In genomic region chr10:30182191-30183075, GRCh38 we compare ENCODE assay signal across 11 cellular contexts.
DNase-seq lines count a peak whose midpoint lies in the region; ATAC-seq, FAIRE-seq and TF ChIP-seq lines count a peak whose summit lies in the region.
"Had no signal": no experiment of that assay in that cellular context is flagged by ENCODE, and none has a peak within 500 bp of the region (broad histone marks: within the 10 kb centered on the region; RNA-seq: fewer than 3 reads in every experiment).

No MANE protein-coding gene starts in this region.

- H3K9me1 ChIP-seq in endothelial cell of umbilical vein (replicated peaks; ENCODE audit: control insufficient read depth, extremely low read depth, insufficient read depth, low read length), result no peaks in the 10 kb centered on the region

- CTCF ChIA-PET in endothelial cell of umbilical vein (lab: Charles Lee) (interaction anchor here (1.1 to 1.4 kb wide), 2 partner anchors 27 to 59 kb away, joined by 3 to 6 read pairs; no protein-coding TSS in a partner anchor), GM10248 (lab: Yijun Ruan, JAX) (no interaction called here)

- DNase-seq in AG08395 (ENCODE audit: low spot score) (peak; percentile 92), HuH-7.5 (ENCODE audit: low spot score) (peak; percentile 28), endothelial cell of umbilical vein (ENCODE audit: low read depth, low spot score) (peak; percentile 47), neural progenitor cell (ENCODE audit: low spot score) (no peak), GM10248 (ENCODE audit: extremely low spot score) (no peak), WERI-Rb-1 (no peak)
- DNase-seq in activated CD4-positive, alpha-beta T cell treated with anti-CD3 and anti-CD28 coated beads, Interleukin-2, amount 50 U/mL, for 1 hour, result no peak
- DNase-seq: activated CD4-positive, CD25-positive, alpha-beta regulatory T cell; NCI-H524 had no signal

- no peak overlapping the region for H3K4me3 Mint-ChIP-seq in neural progenitor cell
- H3K4me3 Mint-ChIP-seq: central memory CD8-positive, alpha-beta T cell had no signal

- H3K79me2 ChIP-seq in endothelial cell of umbilical vein (ENCODE audit: control insufficient read depth, insufficient read depth, low read length), result no peaks in the 10 kb centered on the region
- H3K79me2 ChIP-seq in neural progenitor cell (ENCODE audit: low read depth), result no peaks in the 10 kb centered on the region

- no peak for TF ChIP-seq POLR2A in endothelial cell of umbilical vein (IDR thresholded peaks at IDR 0.05; ENCODE audit: low read depth, low read length)

- H3K36me3 ChIP-seq in endothelial cell of umbilical vein (ENCODE audit: control insufficient read depth in 2 of 2, extremely low read depth in 1 of 2, insufficient read depth in 2 of 2, low read length in 2 of 2), result no peaks in the 10 kb centered on the region
- no peaks in the 10 kb centered on the region for H3K36me3 ChIP-seq in neural progenitor cell
- no peaks in the 10 kb centered on the region for H3K36me3 ChIP-seq in WERI-Rb-1

- peak; percentile 96 for FAIRE-seq in endothelial cell of umbilical vein (lab: Jason Lieb, UNC)

- peak overlapping the region; percentile 8 for H3K9ac ChIP-seq in endothelial cell of umbilical vein (replicated peaks; ENCODE audit: extremely low read depth, insufficient read depth, low read length)
- no peak overlapping the region for H3K9ac ChIP-seq in neural progenitor cell

- peak overlapping the region; percentile 14 for H2AFZ ChIP-seq in endothelial cell of umbilical vein (ENCODE audit: low read depth, low read length)
- no peak overlapping the region for H2AFZ ChIP-seq in neural progenitor cell (replicated peaks)

- H3K4me1 Mint-ChIP-seq in neural progenitor cell, result peaks cover 22% of the 10 kb centered on the region
- H3K4me1 Mint-ChIP-seq: central memory CD8-positive, alpha-beta T cell had no signal

- intact Hi-C loops in endothelial cell of umbilical vein (cut with micrococcal nuclease), result loop anchor here (1.0 kb wide), 1 partner anchor 119 kb away; no protein-coding TSS in a partner anchor

- TF ChIP-seq CTCF in endothelial cell of umbilical vein (IDR thresholded peaks at IDR 0.05; ENCODE audit: extremely low read depth in 1 of 2, insufficient read depth in 1 of 2, low read depth in 1 of 2, low read length in 2 of 2), result no peak
- TF ChIP-seq CTCF in neural progenitor cell (IDR thresholded peaks at IDR 0.05), result no peak
- no peak for TF ChIP-seq CTCF in GM10248 (IDR thresholded peaks at IDR 0.05; ENCODE audit: control extremely low read depth, extremely low read depth, low read depth, missing control alignments)
- TF ChIP-seq CTCF in WERI-Rb-1 (IDR thresholded peaks at IDR 0.05; ENCODE audit: low read depth, low read length), result no peak

- dilution Hi-C loops in endothelial cell of umbilical vein (cut with MboI; ENCODE audit: extremely low pct_ligation_motif_present, low sequenced_read_pairs), result no loop called here

- H3K27me3 Mint-ChIP-seq in neural progenitor cell (ENCODE audit: insufficient read depth, low read depth), result peaks cover 11% of the 10 kb centered on the region

- ATAC-seq in GM18867 (IDR thresholded peaks at IDR 0.05; ENCODE audit: unreplicated experiment), result no peak

- H3K9me3 ChIP-seq in endothelial cell of umbilical vein (replicated peaks; ENCODE audit: control insufficient read depth, insufficient read depth, low read length) (no peaks in the 10 kb centered on the region), neural progenitor cell (ENCODE audit: low read depth) (no peaks in the 10 kb centered on the region), WERI-Rb-1 (ENCODE audit: severe bottlenecking) (no peaks in the 10 kb centered on the region)

- BruUV-seq in endothelial cell of umbilical vein (replicated peaks; lab: Mats Ljungman, UMichigan), result no TSS peak

- peak overlapping the region; percentile 79 for H3K27ac Mint-ChIP-seq in neural progenitor cell

- H3K4me2 ChIP-seq in endothelial cell of umbilical vein (ENCODE audit: insufficient read depth, low read length), result no peak overlapping the region
- no peak overlapping the region for H3K4me2 ChIP-seq in neural progenitor cell

- peaks cover 33% of the 10 kb centered on the region for H3K4me1 ChIP-seq in endothelial cell of umbilical vein (ENCODE audit: control insufficient read depth, extremely low read depth, insufficient read depth, low read length)
- H3K4me1 ChIP-seq in neural progenitor cell, result peaks cover 13% of the 10 kb centered on the region

- H3K27me3 ChIP-seq in endothelial cell of umbilical vein (ENCODE audit: control insufficient read depth in 2 of 2, insufficient read depth in 2 of 2, low read length in 2 of 2), result no peaks in the 10 kb centered on the region
- no peaks in the 10 kb centered on the region for H3K27me3 ChIP-seq in neural progenitor cell
- H3K27me3 ChIP-seq in WERI-Rb-1 (ENCODE audit: insufficient read depth, low read depth, severe bottlenecking), result no peaks in the 10 kb centered on the region

- H3F3A ChIP-seq in neural progenitor cell (ENCODE audit: low read depth), result no peaks in the 10 kb centered on the region

- no peak overlapping the region for H3K4me3 ChIP-seq in endothelial cell of umbilical vein (replicated peaks in 1 of 3; ENCODE audit: insufficient read depth in 1 of 3, low read depth in 1 of 3, low read length in 3 of 3)
- no peak overlapping the region for H3K4me3 ChIP-seq in neural progenitor cell
- no peak overlapping the region for H3K4me3 ChIP-seq in WERI-Rb-1 (ENCODE audit: low read depth, low read length)

- no peaks in the 10 kb centered on the region for H4K20me1 ChIP-seq in endothelial cell of umbilical vein (replicated peaks; ENCODE audit: control insufficient read depth, extremely low read depth, insufficient read depth, low read length)
- no peaks in the 10 kb centered on the region for H4K20me1 ChIP-seq in neural progenitor cell (ENCODE audit: low read depth)

- POLR2A ChIA-PET in endothelial cell of umbilical vein (lab: Charles Lee), result interaction anchor here (0.6 kb wide), 1 partner anchor 42 kb away, joined by 3 read pairs; no protein-coding TSS in a partner anchor
- POLR2A ChIA-PET in GM10248 (lab: Yijun Ruan, JAX), result no interaction called here

- H3K9me3 Mint-ChIP-seq in neural progenitor cell, result no peaks in the 10 kb centered on the region
- H3K9me3 Mint-ChIP-seq: central memory CD8-positive, alpha-beta T cell had no signal

- peak overlapping the region; percentile 10 for H3K27ac ChIP-seq in endothelial cell of umbilical vein (ENCODE audit: insufficient read depth, low read depth, low read length)
- no peak overlapping the region for H3K27ac ChIP-seq in neural progenitor cell
- no peak overlapping the region for H3K27ac ChIP-seq in WERI-Rb-1

- no peaks in the 10 kb centered on the region for H3K36me3 Mint-ChIP-seq in neural progenitor cell

TF ChIP-seq in endothelial cell of umbilical vein, 7 proteins besides CTCF, POLR2A, EP300 and RAD21:
- TF ChIP-seq FOS (IDR thresholded peaks at IDR 0.05; ENCODE audit: borderline replicate concordance, insufficient read depth, low read length) (peak; percentile 77), MAX (IDR thresholded peaks at IDR 0.05; ENCODE audit: insufficient read depth, insufficient read length) (no peak)

Comparison
In these comparisons a context has a peak if more than half of its experiments do, and no peak if none do; other contexts are left out.
1. DNase-seq: peak in AG08395 (single experiment), HuH-7.5 (single experiment) and endothelial cell of umbilical vein (single experiment); none in neural progenitor cell (single experiment), GM10248 (single experiment), WERI-Rb-1 (single experiment) and activated CD4-positive, alpha-beta T cell treated with anti-CD3 and anti-CD28 coated beads, Interleukin-2, amount 50 U/mL, for 1 hour (single experiment).